In genomic region chr1:231663211-231663792, GRCh38 we compare ENCODE assay signal across 1 cellular context.
TF ChIP-seq lines count a peak whose summit lies in the region.

No MANE protein-coding gene starts in this region.

TF ChIP-seq in SK-N-SH, 30 proteins besides CTCF, POLR2A, EP300 and RAD21 (continued from another document):
- no peak for TF ChIP-seq USF2 (IDR thresholded peaks at IDR 0.05; ENCODE audit: borderline replicate concordance, low read depth, low read length)
- no peak for TF ChIP-seq MEF2A (IDR thresholded peaks at IDR 0.05; ENCODE audit: borderline replicate concordance, low read depth)
- TF ChIP-seq TCF12 (IDR thresholded peaks at IDR 0.05) = no peak
- TF ChIP-seq, protein P1, sequence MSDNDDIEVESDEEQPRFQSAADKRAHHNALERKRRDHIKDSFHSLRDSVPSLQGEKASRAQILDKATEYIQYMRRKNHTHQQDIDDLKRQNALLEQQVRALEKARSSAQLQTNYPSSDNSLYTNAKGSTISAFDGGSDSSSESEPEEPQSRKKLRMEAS (IDR thresholded peaks at IDR 0.05; ENCODE audit: low read depth) = no peak
- TF ChIP-seq GATA2 (CRISPR knock-in tag; IDR thresholded peaks at IDR 0.05) = no peak
- TF ChIP-seq SMC3 (IDR thresholded peaks at IDR 0.05; ENCODE audit: low read depth, low read length) = no peak
- no peak for TF ChIP-seq TEAD4 (IDR thresholded peaks at IDR 0.05; ENCODE audit: borderline replicate concordance, insufficient read depth)
- TF ChIP-seq FOXM1 (IDR thresholded peaks at IDR 0.05; ENCODE audit: low read depth) = no peak
